15 cellular contexts compared by ENCODE assay signal in the genomic region with DNA sequence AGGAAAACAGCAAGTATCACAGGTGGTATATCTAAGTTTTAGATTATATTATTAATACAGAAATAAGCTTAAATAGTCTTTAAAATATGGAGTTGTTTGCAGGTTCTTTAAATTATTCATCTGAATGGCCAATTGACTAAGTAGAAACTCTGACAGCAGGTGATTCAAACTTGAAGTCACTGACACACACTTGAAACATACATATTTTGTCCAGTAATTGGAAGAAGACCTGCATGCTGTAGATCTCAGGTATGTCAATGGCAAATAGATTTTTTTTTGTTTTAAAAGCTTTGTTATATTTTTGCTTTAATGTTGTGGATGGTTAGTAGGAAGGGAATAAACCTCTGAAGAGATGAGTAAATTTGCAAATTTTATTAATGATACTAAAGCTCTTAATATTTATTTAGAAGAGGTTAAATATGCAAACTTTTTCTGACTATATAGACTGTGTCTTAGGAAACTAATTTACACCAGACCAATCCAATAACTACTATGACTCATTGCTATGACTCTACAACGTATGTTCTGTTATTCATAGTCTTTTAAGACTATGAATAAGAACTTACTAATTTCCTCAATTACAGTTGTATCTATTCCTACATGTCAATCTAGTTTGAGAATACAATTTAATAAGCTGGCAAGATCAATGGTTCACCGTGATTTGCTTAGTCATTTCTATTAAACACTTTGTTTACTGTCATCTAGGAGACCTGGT. TPM values are rescaled to one million over a fixed set of nuclear protein-coding genes. Genes with fewer than 3 reads are reported as not detected.
"Had no signal": no experiment of that assay in that cellular context is flagged by ENCODE, and none has a peak within 500 bp of the region (broad histone marks: within the 10 kb centered on the region; RNA-seq: fewer than 3 reads in every experiment).

No MANE protein-coding gene starts in this region.

- DNase-seq: activated CD4-positive, alpha-beta memory T cell treated with anti-CD3 and anti-CD28 coated beads for 36 hours; activated CD4-positive, alpha-beta T cell treated with anti-CD3 and anti-CD28 coated beads for 1 hour; activated naive CD4-positive, alpha-beta T cell treated with anti-CD3 and anti-CD28 coated beads, Interleukin-2, amount 50 U/mL, for 16 hours; activated T-cell treated with anti-CD3 and anti-CD28 coated beads, Interleukin-2, amount 50 U/mL, for 24 hours; mucosa of descending colon; naive thymus-derived CD4-positive, alpha-beta T cell; ovary; sigmoid colon; spleen; T-helper 1 cell; T1000 had no signal

- H3K4me3 ChIP-seq: mucosa of descending colon, ovary, sigmoid colon, spleen had no signal

- ATAC-seq: left lobe of liver; mucosa of descending colon; naive thymus-derived CD4-positive, alpha-beta T cell had no signal

- FAIRE-seq: colon had no signal

RNA-seq across cellular contexts. Expression of a gene that starts 53.9 kb away (rescaled TPM):
- total RNA-seq: lung microvascular endothelial cell, pulmonary artery endothelial cell had no signal
